19 cellular contexts compared by ENCODE assay signal in the genomic region with DNA sequence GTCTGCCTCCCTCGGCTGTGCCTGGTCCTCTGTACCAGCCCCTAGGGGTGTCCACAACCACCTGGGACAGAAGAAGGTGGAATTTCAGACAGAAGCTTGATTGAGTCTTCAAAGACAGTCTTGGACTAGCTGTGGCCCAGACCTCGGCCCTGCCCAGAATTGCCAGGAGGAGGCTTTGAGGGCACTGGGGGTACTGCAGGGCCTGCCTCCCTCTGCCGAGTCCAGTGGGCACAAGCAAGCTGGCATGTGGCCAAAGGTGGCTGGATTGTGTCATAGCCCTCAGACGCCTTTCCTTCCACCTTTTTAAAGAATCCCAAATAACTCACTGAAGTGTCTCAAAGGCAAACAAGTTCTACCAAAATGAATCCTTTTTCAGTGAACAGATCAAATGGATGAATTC. TPM values are rescaled to one million over a fixed set of nuclear protein-coding genes. Genes with fewer than 3 reads are reported as not detected.
DNase-seq lines count a peak whose midpoint lies in the region; ATAC-seq, FAIRE-seq and TF ChIP-seq lines count a peak whose summit lies in the region.
"Had no signal": no experiment of that assay in that cellular context is flagged by ENCODE, and none has a peak within 500 bp of the region (broad histone marks: within the 10 kb centered on the region; RNA-seq: fewer than 3 reads in every experiment).

No MANE protein-coding gene starts in this region.

- no peaks in the 10 kb centered on the region for H3K9me3 ChIP-seq in HepG2 (ENCODE audit: low read length)
- H3K9me3 ChIP-seq in right lobe of liver, result no peaks in the 10 kb centered on the region
- H3K9me3 ChIP-seq in thyroid gland, result no peaks in the 10 kb centered on the region

- no peak overlapping the region for H2AFZ ChIP-seq in HepG2 (ENCODE audit: low read length)

- no peak for TF ChIP-seq POLR2A in HepG2 (IDR thresholded peaks at IDR 0.05; ENCODE audit: insufficient read depth in 1 of 2, low read depth in 2 of 2, low read length in 2 of 2)
- TF ChIP-seq POLR2A in right lobe of liver (IDR thresholded peaks at IDR 0.05), result no peak
- TF ChIP-seq POLR2A in thyroid gland (IDR thresholded peaks at IDR 0.05), result no peak

- no peak for FAIRE-seq in HepG2 (lab: Jason Lieb, UNC)
- FAIRE-seq: G401.6, GM12892, GM19239 had no signal

- no peak overlapping the region for H3K4me3 ChIP-seq in HepG2 (replicated peaks in 1 of 3; ENCODE audit: insufficient read depth in 1 of 3, low read depth in 2 of 3, low read length in 3 of 3)
- no peak overlapping the region for H3K4me3 ChIP-seq in right lobe of liver
- no peak overlapping the region for H3K4me3 ChIP-seq in thyroid gland (replicated peaks in 1 of 3)
- H3K4me3 ChIP-seq: BLaER1 treated with 17β-estradiol and CSF1 and Interleukin-3, amounts not matched to agents 10 nM and 100 nM had no signal

- POLR2A ChIA-PET in HepG2 (lab: Yijun Ruan, JAX), result no interaction called here

- H3K27ac ChIP-seq in HepG2 (ENCODE audit: extremely low read length, insufficient read depth, low read length) (no peak overlapping the region), right lobe of liver (no peak overlapping the region), thyroid gland (peak overlapping the region in 1 of 3 donors; percentile 24)
- H3K27ac ChIP-seq: BLaER1 treated with 17β-estradiol and CSF1 and Interleukin-3, amounts not matched to agents 10 nM and 100 nM; HL-60 had no signal

- TF ChIP-seq RAD21 in HepG2 (CRISPR knock-in tag; IDR thresholded peaks at IDR 0.05), result no peak

- H3K36me3 ChIP-seq in HepG2 (replicated peaks in 1 of 2; ENCODE audit: control insufficient read depth in 1 of 2, insufficient read depth in 2 of 2, low read length in 2 of 2) (no peaks in the 10 kb centered on the region), right lobe of liver (no peaks in the 10 kb centered on the region), thyroid gland (no peaks in the 10 kb centered on the region)
- H3K36me3 ChIP-seq: BLaER1 treated with 17β-estradiol and CSF1 and Interleukin-3, amounts not matched to agents 10 nM and 100 nM had no signal

- BruUV-seq in HepG2 (replicated peaks; lab: Mats Ljungman, UMichigan), result no TSS peak

- TF ChIP-seq EP300 in HepG2 (IDR thresholded peaks at IDR 0.05; ENCODE audit: low read depth in 2 of 2, low read length in 2 of 2) (no peak), HepG2 (CRISPR knock-in tag; IDR thresholded peaks at IDR 0.05; ENCODE audit: borderline replicate concordance) (no peak)

- intact Hi-C loops in HepG2 (cut with micrococcal nuclease; ENCODE audit: unreplicated experiment) (no loop called here), right lobe of liver (cut with DNase I) (no loop called here), thyroid gland (cut with DNase I) (no loop called here)

- no peaks in the 10 kb centered on the region for H4K20me1 ChIP-seq in HepG2 (ENCODE audit: insufficient read depth, low read length)
- H4K20me1 ChIP-seq: BLaER1 treated with 17β-estradiol and CSF1 and Interleukin-3, amounts not matched to agents 10 nM and 100 nM had no signal

- TF ChIP-seq CTCF in HepG2 (CRISPR knock-in tag; IDR thresholded peaks at IDR 0.05), result no peak
- TF ChIP-seq CTCF in right lobe of liver (IDR thresholded peaks at IDR 0.05), result no peak
- 0 out of 3 replicates have a peak, but pooled peaks have one; percentile 6 for TF ChIP-seq CTCF in GM12872 (IDR thresholded peaks at IDR 0.05; ENCODE audit: insufficient read depth, low read depth, low read length)
- no peak for TF ChIP-seq CTCF in thyroid gland (IDR thresholded peaks at IDR 0.05)

- ATAC-seq in HepG2 (peak; percentile 37; the same call in 1 of the 3 replicates), right lobe of liver (no peak), esophagus mucosa (no peak)

- 59% methylated on average over 3 of the region's 4 CpGs for WGBS in HepG2 (ENCODE audit: low lambda C conversion rate)
- WGBS in right lobe of liver (ENCODE audit: insufficient coverage, low coverage, low lambda C conversion rate, missing lambda C conversion rate), result 58% methylated on average over 4 of the region's 4 CpGs
- 74 to 85% methylated on average over 4 of the region's 4 CpGs for WGBS in thyroid gland, 2 donors

- H3K9ac ChIP-seq in HepG2 (ENCODE audit: insufficient read depth, low read depth, low read length), result no peak overlapping the region
- H3K9ac ChIP-seq: BLaER1 treated with 17β-estradiol and CSF1 and Interleukin-3, amounts not matched to agents 10 nM and 100 nM had no signal

- no peak for DNase-seq in HepG2 (ENCODE audit: low spot score)
- DNase-seq in right lobe of liver, result no peak
- DNase-seq in SK-MEL-5 (ENCODE audit: low read depth, low spot score), result peak; percentile 41
- peak; percentile 18 to 27 for DNase-seq in thyroid gland
- DNase-seq in activated CD8-positive, alpha-beta memory T cell treated with anti-CD3 and anti-CD28 coated beads for 24 hours, result no peak
- no peak for DNase-seq in activated gamma-delta T cell (lab: John Stamatoyannopoulos, UW)
- DNase-seq: CD4-positive, CD25-positive, alpha-beta regulatory T cell; DMS79; EL; HCEC 1CT; KBM-7 had no signal

- H3K4me1 ChIP-seq in HepG2 (ENCODE audit: insufficient read depth, low read length) (no peaks in the 10 kb centered on the region), right lobe of liver (no peaks in the 10 kb centered on the region), thyroid gland (peaks cover 3 to 22% of the 10 kb centered on the region in 2 donors)

- CTCF ChIA-PET in HepG2 (lab: Yijun Ruan, JAX; ENCODE audit: low intra/inter-chr PET ratio, low total read pairs), result no interaction called here

- no peaks in the 10 kb centered on the region for H3K79me2 ChIP-seq in HepG2 (ENCODE audit: insufficient read depth, low read length)

- H3K27me3 ChIP-seq in HepG2 (ENCODE audit: control insufficient read depth in 1 of 2, insufficient read depth in 2 of 2, low read length in 2 of 2), result no peaks in the 10 kb centered on the region
- no peaks in the 10 kb centered on the region for H3K27me3 ChIP-seq in right lobe of liver
- H3K27me3 ChIP-seq in thyroid gland, result no peaks in the 10 kb centered on the region
- H3K27me3 ChIP-seq: BLaER1 treated with 17β-estradiol and CSF1 and Interleukin-3, amounts not matched to agents 10 nM and 100 nM had no signal

- H3K4me2 ChIP-seq in HepG2 (ENCODE audit: low read depth, low read length), result no peak overlapping the region

- in situ Hi-C loops in HepG2 (cut with HindIII; ENCODE audit: extremely low pct_ligation_motif_present, low pct_unique_long_range_greater_than_20kb) (no loop called here), SK-MEL-5 (cut with HindIII; ENCODE audit: low pct_unique_long_range_greater_than_20kb, low sequenced_read_pairs) (no loop called here)

RNA-seq across cellular contexts. Expression of a gene that starts 29.0 kb away (rescaled TPM):
- 0.11 TPM in 1 of 2 replicates, not detected in the other for total RNA-seq in HepG2 (2016; rRNA removed; fragmentation: Illumina TruSeq; extraction: Trizol)
- total RNA-seq in HepG2 (2016; cell fraction: cytosol; rRNA removed; fragmentation: Illumina TruSeq; extraction: Trizol; ENCODE audit: low read depth), result 0.09 TPM in 1 of 2 replicates, not detected in the other
- total RNA-seq in HepG2 (2016; cell fraction: insoluble cytoplasmic fraction; rRNA removed; fragmentation: Illumina TruSeq; extraction: Trizol), result 0.04 and 0.22 TPM in 2 replicates
- total RNA-seq in HepG2 (2016; cell fraction: membrane; rRNA removed; fragmentation: Illumina TruSeq; extraction: Trizol), result not detected in 2 replicates
- total RNA-seq in HepG2 (2016; cell fraction: nucleus; rRNA removed; fragmentation: Illumina TruSeq; extraction: Trizol), result 0.28 TPM in 1 of 2 replicates, not detected in the other
- polyA plus RNA-seq in HepG2 (2011; rRNA removed), result 0.08 and 0.10 TPM in 2 replicates
- 0.04 and 0.09 TPM in 2 replicates for polyA plus RNA-seq in HepG2 (2011; cell fraction: cytosol; rRNA removed)
- 0.23 and 0.29 TPM in 2 replicates for polyA plus RNA-seq in HepG2 (2011; cell fraction: nucleus; rRNA removed)
- polyA plus RNA-seq in HepG2 (2012), result 0.03 and 0.12 TPM in 2 replicates
- polyA plus RNA-seq in HepG2 (2016; cell fraction: cytosol; fragmentation: Illumina TruSeq; extraction: Trizol; ENCODE audit: low read depth), result not detected in 2 replicates
- polyA plus RNA-seq in HepG2 (2016; cell fraction: insoluble cytoplasmic fraction; fragmentation: Illumina TruSeq; extraction: Trizol; ENCODE audit: low read depth), result not detected in 2 replicates
- polyA plus RNA-seq in HepG2 (2016; cell fraction: membrane; fragmentation: Illumina TruSeq; extraction: Trizol; ENCODE audit: low read depth), result not detected in 2 replicates
- 0.08 TPM in 1 of 2 replicates, not detected in the other for polyA plus RNA-seq in HepG2 (2016; cell fraction: nucleus; fragmentation: Illumina TruSeq; extraction: Trizol; ENCODE audit: insufficient read depth, low read depth)
- polyA minus RNA-seq in HepG2 (2011; rRNA and poly(A)+ RNA removed; ENCODE audit: low replicate concordance), result 0.09 and 0.20 TPM in 2 replicates
- polyA minus RNA-seq in HepG2 (2011; cell fraction: cytosol; rRNA and poly(A)+ RNA removed), result 0.30 TPM in 1 of 2 replicates, not detected in the other
- polyA minus RNA-seq in HepG2 (2011; cell fraction: nucleus; rRNA and poly(A)+ RNA removed), result 0.25 and 1.5 TPM in 2 replicates
- total RNA-seq in right lobe of liver, result under 1 TPM in 5 of 6 experiments, not detected in 1; 0.05 to 0.68 (median 0.27) TPM
- 16.7 and 17.9 TPM in 2 replicates for total RNA-seq in SK-MEL-5 (2014; rRNA removed; shearing (Covaris generic))
- polyA plus RNA-seq in SK-MEL-5 (2015; cell fraction: cytosol; rRNA removed), result 7.3 and 12.5 TPM in 2 replicates
- 6.5 and 7.1 TPM in 2 replicates for polyA plus RNA-seq in SK-MEL-5 (2015; cell fraction: nucleus; rRNA removed)
- 100 to 1,000 TPM; 193 to 299 (median 254) TPM for total RNA-seq in thyroid gland
- 0.24 TPM for total RNA-seq in esophagus mucosa
- total RNA-seq: A673 had no signal

RNA-seq across cellular contexts. Expression of a gene that starts 51.5 kb away (rescaled TPM):
- total RNA-seq in HepG2 (2016; rRNA removed; fragmentation: Illumina TruSeq; extraction: Trizol) (27.8 and 35.6 TPM in 2 replicates), right lobe of liver (10 to 100 TPM; 26.2 to 59.5 (median 31.0) TPM), thyroid gland (100 to 1,000 TPM; 217 to 276 (median 221) TPM), esophagus mucosa (42.9 TPM)
- 9.7 and 10.3 TPM in 2 replicates for total RNA-seq in HepG2 (2016; cell fraction: cytosol; rRNA removed; fragmentation: Illumina TruSeq; extraction: Trizol; ENCODE audit: low read depth)
- total RNA-seq in HepG2 (2016; cell fraction: insoluble cytoplasmic fraction; rRNA removed; fragmentation: Illumina TruSeq; extraction: Trizol), result 24.9 and 34.5 TPM in 2 replicates
- total RNA-seq in HepG2 (2016; cell fraction: membrane; rRNA removed; fragmentation: Illumina TruSeq; extraction: Trizol), result 15.3 and 18.6 TPM in 2 replicates
- total RNA-seq in HepG2 (2016; cell fraction: nucleus; rRNA removed; fragmentation: Illumina TruSeq; extraction: Trizol), result 34.2 and 42.0 TPM in 2 replicates
- 11.1 and 15.3 TPM in 2 replicates for polyA plus RNA-seq in HepG2 (2011; rRNA removed)
- 6.6 and 15.3 TPM in 2 replicates for polyA plus RNA-seq in HepG2 (2011; cell fraction: cytosol; rRNA removed)
- polyA plus RNA-seq in HepG2 (2011; cell fraction: nucleus; rRNA removed), result 5.5 and 6.6 TPM in 2 replicates
- polyA plus RNA-seq in HepG2 (2012), result 18.6 and 33.9 TPM in 2 replicates
- 12.8 and 13.2 TPM in 2 replicates for polyA plus RNA-seq in HepG2 (2016; cell fraction: cytosol; fragmentation: Illumina TruSeq; extraction: Trizol; ENCODE audit: low read depth)
- polyA plus RNA-seq in HepG2 (2016; cell fraction: insoluble cytoplasmic fraction; fragmentation: Illumina TruSeq; extraction: Trizol; ENCODE audit: low read depth), result 21.5 and 21.6 TPM in 2 replicates
- polyA plus RNA-seq in HepG2 (2016; cell fraction: membrane; fragmentation: Illumina TruSeq; extraction: Trizol; ENCODE audit: low read depth), result 12.1 and 13.0 TPM in 2 replicates
- polyA plus RNA-seq in HepG2 (2016; cell fraction: nucleus; fragmentation: Illumina TruSeq; extraction: Trizol; ENCODE audit: insufficient read depth, low read depth), result 41.8 and 43.2 TPM in 2 replicates
- 6.7 and 10.7 TPM in 2 replicates for polyA minus RNA-seq in HepG2 (2011; rRNA and poly(A)+ RNA removed; ENCODE audit: low replicate concordance)
- polyA minus RNA-seq in HepG2 (2011; cell fraction: cytosol; rRNA and poly(A)+ RNA removed), result 9.6 and 10.0 TPM in 2 replicates
- 27.8 and 31.9 TPM in 2 replicates for polyA minus RNA-seq in HepG2 (2011; cell fraction: nucleus; rRNA and poly(A)+ RNA removed)
- 240 and 253 TPM in 2 replicates for total RNA-seq in SK-MEL-5 (2014; rRNA removed; shearing (Covaris generic))
- 106 and 138 TPM in 2 replicates for polyA plus RNA-seq in SK-MEL-5 (2015; cell fraction: cytosol; rRNA removed)
- polyA plus RNA-seq in SK-MEL-5 (2015; cell fraction: nucleus; rRNA removed), result 89.7 and 104 TPM in 2 replicates

Comparison
In these comparisons a context has a peak if more than half of its experiments do, and no peak if none do; other contexts are left out.
1. DNase-seq: peak in SK-MEL-5 (single experiment) and thyroid gland (2 of 2); none in HepG2 (single experiment), right lobe of liver (0 of 3), activated CD8-positive, alpha-beta memory T cell treated with anti-CD3 and anti-CD28 coated beads for 24 hours (single experiment) and activated gamma-delta T cell (single experiment).
2. RNA of a gene that starts 29.0 kb away (total RNA-seq): 193 to 299 TPM in thyroid gland and 16.7 to 17.9 TPM in SK-MEL-5; 0.05 to 0.68 TPM in right lobe of liver, 0.24 TPM in esophagus mucosa (single experiment) and 0.04 to 0.28 TPM in HepG2; every median in the first group is over 10 times any median in the second.